In the genomic region with DNA sequence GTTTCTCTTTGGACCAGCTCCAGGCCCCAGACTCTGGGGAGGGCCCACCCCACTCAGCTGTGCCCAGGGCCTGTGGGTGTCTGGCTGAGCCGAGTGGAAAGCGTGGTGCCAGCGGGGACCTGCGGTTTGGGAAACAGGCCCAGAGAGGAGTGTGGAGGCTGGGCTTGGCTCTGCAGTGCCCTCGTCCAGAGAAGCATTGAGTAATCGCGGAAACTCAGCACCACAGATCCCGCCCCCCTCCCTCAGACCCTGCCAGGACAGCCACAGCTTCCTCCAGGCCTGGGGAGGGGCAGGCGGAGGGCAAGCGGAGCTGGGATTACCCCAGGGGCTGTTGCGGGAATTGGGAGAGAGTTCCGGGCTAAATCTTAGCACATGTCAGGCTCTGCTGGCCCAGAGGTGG, we compare ENCODE assay signal across 8 cellular contexts. TPM values are rescaled to one million over a fixed set of nuclear protein-coding genes. Genes with fewer than 3 reads are reported as not detected.
A peak's percentile ranks its signal among the peaks of the same experiment; 100 is the strongest.
DNase-seq lines count a peak whose midpoint lies in the region; ATAC-seq and TF ChIP-seq lines count a peak whose summit lies in the region.

No MANE protein-coding gene starts in this region.

- H3K79me2 ChIP-seq in PC-3 (ENCODE audit: low read length) = no peaks in the 10 kb centered on the region

- no TSS peak for BruUV-seq in PC-3 (replicated peaks; lab: Mats Ljungman, UMichigan)

- peak overlapping the region; percentile 46 for H3K4me2 ChIP-seq in PC-3 (ENCODE audit: low read length)

- no peak overlapping the region for H3K4me3 ChIP-seq in PC-3 (ENCODE audit: low read length)

- intact Hi-C loops in PC-3 (cut with micrococcal nuclease) = no loop called here

- peak overlapping the region; percentile 49 for H3K27ac ChIP-seq in PC-3 (ENCODE audit: low read length)

- TF ChIP-seq CTCF in PC-3 (conservative IDR thresholded peaks at IDR 0.05; ENCODE audit: low read depth, low read length) (no peak), endothelial cell (IDR thresholded peaks at IDR 0.05; ENCODE audit: unreplicated experiment) (no peak)

- H3K9me3 ChIP-seq in PC-3 (ENCODE audit: low read length) = no peaks in the 10 kb centered on the region

- no peaks in the 10 kb centered on the region for H3K27me3 ChIP-seq in PC-3 (ENCODE audit: low read length)

- peaks cover 17% of the 10 kb centered on the region for H3K27me3 Mint-ChIP-seq in endothelial cell (ENCODE audit: unreplicated experiment)
- H3K27me3 Mint-ChIP-seq in T-helper 2 cell treated with Interferon-gamma antibody and Interleukin-4, amounts not matched to agents 5 μg/mL and 100 μg/mL, for 36 hours (ENCODE audit: low read depth) = no peaks in the 10 kb centered on the region

- CTCF ChIA-PET in PC-3 (lab: Charles Lee) = interaction anchor here (0.9 kb wide), 1 partner anchor 53 kb away, joined by 3 read pairs; no protein-coding TSS in a partner anchor

- POLR2A ChIA-PET in PC-3 (lab: Charles Lee; ENCODE audit: unreplicated experiment) = no interaction called here

- H3K36me3 Mint-ChIP-seq in endothelial cell (ENCODE audit: low read depth, unreplicated experiment) = peaks cover 3% of the 10 kb centered on the region
- H3K36me3 Mint-ChIP-seq in T-helper 2 cell treated with Interferon-gamma antibody and Interleukin-4, amounts not matched to agents 5 μg/mL and 100 μg/mL, for 36 hours (ENCODE audit: low read depth) = no peaks in the 10 kb centered on the region

- no peaks in the 10 kb centered on the region for H4K20me1 ChIP-seq in PC-3 (ENCODE audit: low read length)

- peaks cover 10% of the 10 kb centered on the region for H3K4me1 ChIP-seq in PC-3 (ENCODE audit: insufficient read depth, low read length)

- peak overlapping the region; percentile 59 for H2AFZ ChIP-seq in PC-3 (ENCODE audit: low read length)

- no peaks in the 10 kb centered on the region for H3K36me3 ChIP-seq in PC-3 (ENCODE audit: low read depth, low read length)

- H3K9ac ChIP-seq in PC-3 (ENCODE audit: low read length) = no peak overlapping the region

- no peaks in the 10 kb centered on the region for H3F3A ChIP-seq in PC-3 (ENCODE audit: low read length, unreplicated experiment)

- peak; percentile 91 for DNase-seq in EH (ENCODE audit: low read depth)
- peak; percentile 77 for DNase-seq in PC-3
- no peak for DNase-seq in endothelial cell (ENCODE audit: low spot score)
- peak; percentile 85 for DNase-seq in mucosa of gallbladder (ENCODE audit: low spot score)
- no peak for DNase-seq in T-helper 2 cell treated with Interferon-gamma antibody and Interleukin-4, amounts not matched to agents 5 μg/mL and 100 μg/mL, for 36 hours (ENCODE audit: low spot score)
- no peak for DNase-seq in stimulated activated CD4-positive, alpha-beta T cell treated with anti-CD3 and anti-CD28 coated beads, Interleukin-4, amount 100 ng/mL, for 4 hours

- H3K9me3 Mint-ChIP-seq in endothelial cell (ENCODE audit: unreplicated experiment) = no peaks in the 10 kb centered on the region
- H3K9me3 Mint-ChIP-seq in T-helper 2 cell treated with Interferon-gamma antibody and Interleukin-4, amounts not matched to agents 5 μg/mL and 100 μg/mL, for 36 hours = no peaks in the 10 kb centered on the region

- peak overlapping the region; percentile 81 for H3K27ac Mint-ChIP-seq in endothelial cell (ENCODE audit: unreplicated experiment)
- H3K27ac Mint-ChIP-seq in T-helper 2 cell treated with Interferon-gamma antibody and Interleukin-4, amounts not matched to agents 5 μg/mL and 100 μg/mL, for 36 hours = no peak overlapping the region

- H3K9me2 ChIP-seq in PC-3 (replicated peaks; ENCODE audit: low read length) = no peaks in the 10 kb centered on the region

- H3K4me3 Mint-ChIP-seq in endothelial cell (ENCODE audit: unreplicated experiment) = no peak overlapping the region
- no peak overlapping the region for H3K4me3 Mint-ChIP-seq in T-helper 2 cell treated with Interferon-gamma antibody and Interleukin-4, amounts not matched to agents 5 μg/mL and 100 μg/mL, for 36 hours

- H3K4me1 Mint-ChIP-seq in endothelial cell (ENCODE audit: unreplicated experiment) = peaks cover 29% of the 10 kb centered on the region
- peaks cover 2% of the 10 kb centered on the region for H3K4me1 Mint-ChIP-seq in T-helper 2 cell treated with Interferon-gamma antibody and Interleukin-4, amounts not matched to agents 5 μg/mL and 100 μg/mL, for 36 hours (ENCODE audit: low read depth)

- ATAC-seq in PC-3 (peak; percentile 93), GM18907 (IDR thresholded peaks at IDR 0.05; ENCODE audit: unreplicated experiment) (no peak), HG03280 (IDR thresholded peaks at IDR 0.05; ENCODE audit: unreplicated experiment) (no peak)

RNA-seq across cellular contexts. Expression of a gene that starts 14.6 kb away (rescaled TPM):
- total RNA-seq in PC-3 (2014; rRNA removed) (31.2 and 31.5 TPM in 2 replicates), endothelial cell (ENCODE audit: unreplicated experiment) (215 TPM), mucosa of gallbladder (81.8 TPM)

RNA-seq across cellular contexts. Expression of a gene that starts 51.4 kb away (rescaled TPM):
- 6.2 and 17.1 TPM in 2 replicates for total RNA-seq in PC-3 (2014; rRNA removed)
- total RNA-seq in endothelial cell (ENCODE audit: unreplicated experiment) = 71.4 TPM
- total RNA-seq in mucosa of gallbladder = 27.0 TPM

Comparison
In these comparisons a context has a peak if more than half of its experiments do, and no peak if none do; other contexts are left out.
1. DNase-seq: peak in EH (single experiment), PC-3 (single experiment) and mucosa of gallbladder (single experiment); none in endothelial cell (single experiment), T-helper 2 cell treated with Interferon-gamma antibody and Interleukin-4, amounts not matched to agents 5 μg/mL and 100 μg/mL, for 36 hours (single experiment) and stimulated activated CD4-positive, alpha-beta T cell treated with anti-CD3 and anti-CD28 coated beads, Interleukin-4, amount 100 ng/mL, for 4 hours (0 of 2).